2 cellular contexts compared by ENCODE assay signal in genomic region chr12:79925492-79925891, GRCh38.
TF ChIP-seq lines count a peak whose summit lies in the region.

No MANE protein-coding gene starts in this region.

TF ChIP-seq in SK-N-SH treated with all-trans-retinoic acid at 6 μM for 48 hours, 23 proteins besides CTCF, POLR2A, EP300 and RAD21 (continued from another document):
- no peak for TF ChIP-seq PATZ1 (CRISPR knock-in tag; IDR thresholded peaks at IDR 0.05; ENCODE audit: borderline replicate concordance)

TF ChIP-seq in SK-N-SH, 30 proteins besides CTCF, POLR2A, EP300 and RAD21 (continued from another document):
- TF ChIP-seq ZBTB33 (IDR thresholded peaks at IDR 0.05; ENCODE audit: borderline replicate concordance, low read depth) = no peak
- TF ChIP-seq NRF1 (IDR thresholded peaks at IDR 0.05; ENCODE audit: low read depth, low read length) = no peak
- TF ChIP-seq YY1 (IDR thresholded peaks at IDR 0.05; ENCODE audit: low read depth) = no peak
